In the genomic region with DNA sequence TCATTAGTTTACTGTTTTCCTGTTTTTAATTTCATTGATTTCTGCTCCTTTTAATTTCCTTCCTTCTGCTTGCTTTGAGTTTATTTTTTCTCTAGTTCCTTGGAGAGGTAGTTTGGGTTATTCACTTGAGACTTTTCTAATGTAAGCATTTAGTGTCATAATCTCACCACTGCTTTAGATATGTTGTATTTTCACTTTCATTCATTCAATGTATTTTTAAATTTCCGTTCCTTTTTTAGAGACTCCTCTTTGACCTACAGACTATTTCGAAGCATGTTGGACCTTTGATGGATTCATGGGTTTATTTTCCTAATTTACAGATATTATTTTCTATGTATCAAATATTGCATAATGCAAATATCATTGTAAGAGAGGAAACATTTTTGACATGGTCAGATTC, we compare ENCODE assay signal across 27 cellular contexts.
"Had no signal": no experiment of that assay in that cellular context is flagged by ENCODE, and none has a peak within 500 bp of the region (broad histone marks: within the 10 kb centered on the region; RNA-seq: fewer than 3 reads in every experiment).

No MANE protein-coding gene starts in this region.

- H3K4me1 ChIP-seq: Peyer's patch, SJCRH30 had no signal

- H3K4me1 Mint-ChIP-seq: brain had no signal

- DNase-seq: activated CD4-positive, alpha-beta memory T cell treated with anti-CD3 and anti-CD28 coated beads for 36 hours; activated CD4-positive, alpha-beta T cell treated with anti-CD3 and anti-CD28 coated beads for 48 hours; activated CD8-positive, alpha-beta memory T cell treated with anti-CD3 and anti-CD28 coated beads for 24 hours; activated effector memory CD4-positive, alpha-beta T cell treated with anti-CD3 and anti-CD28 coated beads, Interleukin-2, amount 50 U/mL, for 16 hours; activated naive CD4-positive, alpha-beta T cell treated with Interleukin-2 at 50 U/mL for 16 hours; activated T-cell treated with anti-CD3 and anti-CD28 coated beads, Interleukin-2, amount 50 U/mL, for 4 hours; amygdala; KG1; NCI-H1105; NCI-H1436; NCI-H1694 treated with DMSO at 0.1 percent for 48 hours; NCI-H2029 treated with DMSO at 0.1 percent for 48 hours; NCI-H510A treated with DMSO at 0.1 percent for 48 hours; NCI-H69; OCI-M1; Peyer's patch; Right ventricle myocardium superior; SJCRH30; SK-N-SH; T-helper 1 cell; WERI-Rb-1 had no signal

- H3K4me3 Mint-ChIP-seq: activated CD4-positive, alpha-beta memory T cell treated with anti-CD3 and anti-CD28 coated beads for 36 hours; activated naive CD8-positive, alpha-beta T cell; activated T-cell treated with anti-CD3 and anti-CD28 coated beads, Interleukin-2, amount 50 U/mL, for 4 hours; brain; central memory CD8-positive, alpha-beta T cell had no signal

- H3K27me3 ChIP-seq: Peyer's patch, SJCRH30 had no signal

- H3K27ac ChIP-seq: Peyer's patch, RWPE1, SJCRH30, WERI-Rb-1 had no signal

- H3K4me3 ChIP-seq: Peyer's patch, SJCRH30 had no signal

- H3K9me3 Mint-ChIP-seq: activated CD4-positive, alpha-beta memory T cell treated with anti-CD3 and anti-CD28 coated beads for 36 hours; activated T-cell treated with anti-CD3 and anti-CD28 coated beads, Interleukin-2, amount 50 U/mL, for 4 hours; central memory CD8-positive, alpha-beta T cell had no signal

- FAIRE-seq: astrocyte had no signal

- ATAC-seq: activated CD4-positive, CD25-positive, alpha-beta regulatory T cell treated with anti-CD3 and anti-CD28 coated beads, Interleukin-2, amount 50 U/mL, for 24 hours; activated T-cell treated with anti-CD3 and anti-CD28 coated beads, Interleukin-2, amount 50 U/mL, for 4 hours had no signal

- H3K27ac Mint-ChIP-seq: activated CD4-positive, alpha-beta memory T cell treated with anti-CD3 and anti-CD28 coated beads for 36 hours; activated naive CD8-positive, alpha-beta T cell; brain had no signal

- H3K9me3 ChIP-seq: Peyer's patch, SJCRH30, SK-N-SH had no signal

- H3K27me3 Mint-ChIP-seq: activated CD4-positive, alpha-beta memory T cell treated with anti-CD3 and anti-CD28 coated beads for 36 hours; activated naive CD8-positive, alpha-beta T cell; brain; central memory CD8-positive, alpha-beta T cell had no signal

- H3K9ac ChIP-seq: SK-N-SH had no signal

- H3K4me2 ChIP-seq: SK-N-SH had no signal
